9 cellular contexts compared by ENCODE assay signal in genomic region chr4:138175337-138175794, GRCh38.
A peak's percentile ranks its signal among the peaks of the same experiment; 100 is the strongest.
DNase-seq lines count a peak whose midpoint lies in the region; TF ChIP-seq lines count a peak whose summit lies in the region.
"Had no signal": no experiment of that assay in that cellular context is flagged by ENCODE, and none has a peak within 500 bp of the region (broad histone marks: within the 10 kb centered on the region; RNA-seq: fewer than 3 reads in every experiment).

No MANE protein-coding gene starts in this region.

- peak overlapping the region; percentile 19; the same call in 1 of the 2 replicates for H3K27ac ChIP-seq in VCaP
- H3K27ac ChIP-seq in testis, result no peak overlapping the region
- H3K27ac ChIP-seq in A673 (ENCODE audit: low read depth, low read length, poor library complexity, severe bottlenecking), result no peak overlapping the region

- DNase-seq in DMS53 (lab: John Stamatoyannopoulos, UW), result peak; percentile 58
- no peak for DNase-seq in DMS53 treated with DMSO at 0.1 percent for 48 hours (lab: John Stamatoyannopoulos, UW; ENCODE audit: unreplicated experiment)
- DNase-seq in inferior parietal cortex (ENCODE audit: extremely low spot score), result peak; percentile 57
- peak; percentile 23 for DNase-seq in testis
- DNase-seq in stimulated activated naive CD4-positive, alpha-beta T cell treated with Interleukin-2 at 50 U/mL for 16 hours (lab: John Stamatoyannopoulos, UW), result no peak
- no peak for DNase-seq in putamen (ENCODE audit: low spot score)
- DNase-seq in A673 (ENCODE audit: low spot score), result no peak

- BruUV-seq in A673 (replicated peaks; lab: Mats Ljungman, UMichigan), result no TSS peak

- H3K36me3 ChIP-seq in testis (ENCODE audit: low read depth, missing control alignments), result no peaks in the 10 kb centered on the region
- H3K36me3 ChIP-seq in A673 (ENCODE audit: insufficient read depth, low read length, poor library complexity, severe bottlenecking), result peaks cover 90% of the 10 kb centered on the region

- H3K27me3 ChIP-seq in testis, result no peaks in the 10 kb centered on the region
- no peaks in the 10 kb centered on the region for H3K27me3 ChIP-seq in A673 (replicated peaks; ENCODE audit: insufficient read depth, low read depth, low read length, poor library complexity)

- H3K4me3 ChIP-seq in testis, result no peak overlapping the region
- H3K4me3 ChIP-seq in A673 (ENCODE audit: low read depth, low read length, poor library complexity, severe bottlenecking), result no peak overlapping the region
- H3K4me3 ChIP-seq: K562 had no signal

- H3K9me3 ChIP-seq in testis (no peaks in the 10 kb centered on the region), A673 (ENCODE audit: low read depth, low read length, poor library complexity, severe bottlenecking) (no peaks in the 10 kb centered on the region)

- TF ChIP-seq CTCF in VCaP (conservative IDR thresholded peaks at IDR 0.05) (peak; percentile 32; the same call in 1 of the 2 replicates), testis (IDR thresholded peaks at IDR 0.05) (no peak), A673 (conservative IDR thresholded peaks at IDR 0.05; ENCODE audit: low read depth, low read length) (no peak)

- intact Hi-C loops in testis (cut with DNase I; ENCODE audit: low total_unique reads) (no loop called here), A673 (cut with micrococcal nuclease; ENCODE audit: unreplicated experiment) (no loop called here)

- no peak for TF ChIP-seq POLR2A in testis (IDR thresholded peaks at IDR 0.05)

- CTCF ChIA-PET in A673 (lab: Charles Lee), result no interaction called here

- H3K4me1 ChIP-seq in testis, result peaks cover 9% of the 10 kb centered on the region
- no peaks in the 10 kb centered on the region for H3K4me1 ChIP-seq in A673 (ENCODE audit: insufficient read depth, low read length, poor library complexity, severe bottlenecking)

- 38 to 45% methylated on average over 5 of the region's 5 CpGs for WGBS in testis, 2 donors

- POLR2A ChIA-PET in A673 (lab: Charles Lee; ENCODE audit: low non-redundant PET), result no interaction called here

Comparison
In these comparisons a context has a peak if more than half of its experiments do, and no peak if none do; other contexts are left out.
1. DNase-seq: peak in DMS53 (single experiment), inferior parietal cortex (single experiment) and testis (single experiment); none in DMS53 treated with DMSO at 0.1 percent for 48 hours (single experiment), stimulated activated naive CD4-positive, alpha-beta T cell treated with Interleukin-2 at 50 U/mL for 16 hours (single experiment), putamen (single experiment) and A673 (single experiment).